16 cellular contexts compared by ENCODE assay signal in genomic region chr16:86089341-86089900, GRCh38.
DNase-seq lines count a peak whose midpoint lies in the region; ATAC-seq, FAIRE-seq and TF ChIP-seq lines count a peak whose summit lies in the region.
"Had no signal": no experiment of that assay in that cellular context is flagged by ENCODE, and none has a peak within 500 bp of the region (broad histone marks: within the 10 kb centered on the region; RNA-seq: fewer than 3 reads in every experiment).

No MANE protein-coding gene starts in this region.

- no peaks in the 10 kb centered on the region for H3K36me3 Mint-ChIP-seq in type B pancreatic cell

- peaks cover 9% of the 10 kb centered on the region for H3K4me1 ChIP-seq in GM12878 (ENCODE audit: control insufficient read depth, insufficient read depth, low read length)
- peaks cover 0 to 6% (median 5%) of the 10 kb centered on the region in 4 donors for H3K4me1 ChIP-seq in sigmoid colon
- H3K4me1 ChIP-seq in esophagus muscularis mucosa: peaks cover 0 to 8% (median 5%) of the 10 kb centered on the region in 4 donors
- H3K4me1 ChIP-seq: A549 had no signal

- H3K4me3 ChIP-seq in GM12878 (no peak overlapping the region), sigmoid colon (no peak overlapping the region), esophagus muscularis mucosa (no peak overlapping the region)
- H3K4me3 ChIP-seq: A549, PC-9 had no signal

- no peaks in the 10 kb centered on the region for H3K27me3 Mint-ChIP-seq in stimulated activated naive CD8-positive, alpha-beta T cell treated with anti-CD3 and anti-CD28 coated beads, Interleukin-15, amount 100 ng/mL, for 72 hours
- H3K27me3 Mint-ChIP-seq in type B pancreatic cell: peaks cover 31% of the 10 kb centered on the region

- H3K79me2 ChIP-seq in GM12878 (ENCODE audit: control insufficient read depth, insufficient read depth, low read length): no peaks in the 10 kb centered on the region

- 78% methylated on average over 14 of the region's 14 CpGs for WGBS in GM12878 (ENCODE audit: insufficient coverage, insufficient replicate concordance, low lambda C conversion rate, missing lambda C conversion rate)
- WGBS in sigmoid colon, 2 donors: 68 to 84% methylated on average over 14 of the region's 14 CpGs
- 80% methylated on average over 10 of the region's 14 CpGs for WGBS in esophagus muscularis mucosa

- RAD21 ChIA-PET in GM12878 (lab: Charles Lee; ENCODE audit: unreplicated experiment): no interaction called here

- TF ChIP-seq EP300 in GM12878 (IDR thresholded peaks at IDR 0.05; ENCODE audit: borderline replicate concordance in 1 of 2, control insufficient read depth in 1 of 2, low read depth in 2 of 2, low read length in 2 of 2) (no peak), sigmoid colon (IDR thresholded peaks at IDR 0.05) (no peak), esophagus muscularis mucosa (IDR thresholded peaks at IDR 0.05) (no peak)

- H3K36me3 ChIP-seq in GM12878 (ENCODE audit: control insufficient read depth in 2 of 2, insufficient read depth in 2 of 2, low read length in 1 of 2): no peaks in the 10 kb centered on the region
- H3K36me3 ChIP-seq in sigmoid colon: no peaks in the 10 kb centered on the region
- H3K36me3 ChIP-seq in esophagus muscularis mucosa: no peaks in the 10 kb centered on the region

- no peak for TF ChIP-seq POLR2A in GM12878 (IDR thresholded peaks at IDR 0.05; ENCODE audit: low read depth, low read length)
- no peak for TF ChIP-seq POLR2A in sigmoid colon (IDR thresholded peaks at IDR 0.05)
- no peak for TF ChIP-seq POLR2A in esophagus muscularis mucosa (IDR thresholded peaks at IDR 0.05; ENCODE audit: low read depth)

- intact Hi-C loops in GM12878 (cut with micrococcal nuclease; ENCODE audit: unreplicated experiment): no loop called here
- intact Hi-C loops in sigmoid colon (cut with DNase I): no loop called here
- intact Hi-C loops in esophagus muscularis mucosa (cut with DNase I): no loop called here

- H2AFZ ChIP-seq in GM12878 (ENCODE audit: control insufficient read depth, low read depth, low read length): peak overlapping the region; percentile 55
- H2AFZ ChIP-seq: PC-9 had no signal

- FAIRE-seq in GM12878 (lab: Jason Lieb, UNC): no peak
- FAIRE-seq: A549 had no signal

- in situ Hi-C loops in GM12878 (cut with MboI): no loop called here

- ATAC-seq in stimulated activated naive CD8-positive, alpha-beta T cell treated with anti-CD3 and anti-CD28 coated beads, Interleukin-15, amount 100 ng/mL, for 72 hours: no peak
- no peak for ATAC-seq in stimulated activated naive CD8-positive, alpha-beta T cell treated with anti-CD3 and anti-CD28 coated beads, Interleukin-15, Interleukin-2, amounts not matched to agents 100 U/mL and 50 U/mL, for 24 hours
- no peak for ATAC-seq in GM12878
- ATAC-seq: A549 had no signal

- BruUV-seq in GM12878 (replicated peaks; lab: Mats Ljungman, UMichigan): no TSS peak

- no peak for DNase-seq in stimulated activated naive CD8-positive, alpha-beta T cell treated with anti-CD3 and anti-CD28 coated beads, Interleukin-15, amount 100 ng/mL, for 72 hours
- DNase-seq in stimulated activated naive CD8-positive, alpha-beta T cell treated with anti-CD3 and anti-CD28 coated beads, Interleukin-15, Interleukin-2, amounts not matched to agents 100 U/mL and 50 U/mL, for 24 hours: no peak
- DNase-seq in GM12878 (ENCODE audit: low read depth, low spot score) (no peak), sigmoid colon (peak; percentile 30), AG08395 (ENCODE audit: low spot score) (no peak), esophagus muscularis mucosa (ENCODE audit: extremely low spot score) (no peak), type B pancreatic cell (ENCODE audit: extremely low spot score, unreplicated experiment) (no peak)
- DNase-seq: COR-L47, EL, HCEC 1CT, KG1, NCI-H1436, NCI-H2029, NCI-H748 treated with DMSO at 0.1 percent for 48 hours, PC-9 had no signal

- CTCF ChIA-PET in GM12878 (lab: Yijun Ruan, JAX): interaction anchor here (0.6 to 2.3 kb wide), 3 partner anchors 29 to 428 kb away, joined by 3 to 8 read pairs (median 4); no protein-coding TSS in a partner anchor

- H3K4me2 ChIP-seq in GM12878 (ENCODE audit: control insufficient read depth, insufficient read depth): peak overlapping the region; percentile 45; the same call in 1 of the 2 replicates
- H3K4me2 ChIP-seq: A549, PC-9 had no signal

- H4K20me1 ChIP-seq in GM12878 (ENCODE audit: control insufficient read depth, insufficient read depth): no peaks in the 10 kb centered on the region

- peaks cover 20% of the 10 kb centered on the region for H3K4me1 Mint-ChIP-seq in stimulated activated naive CD8-positive, alpha-beta T cell treated with anti-CD3 and anti-CD28 coated beads, Interleukin-15, amount 100 ng/mL, for 72 hours
- H3K4me1 Mint-ChIP-seq in type B pancreatic cell (ENCODE audit: unreplicated experiment): peaks cover 17% of the 10 kb centered on the region

- H3K9ac ChIP-seq in GM12878 (ENCODE audit: control insufficient read depth, insufficient read depth, low read length): no peak overlapping the region

- peak overlapping the region in 1 of 2 donors; percentile 17 for H3K4me3 Mint-ChIP-seq in stimulated activated naive CD8-positive, alpha-beta T cell treated with anti-CD3 and anti-CD28 coated beads, Interleukin-15, amount 100 ng/mL, for 72 hours
- no peak overlapping the region for H3K4me3 Mint-ChIP-seq in type B pancreatic cell

- TF ChIP-seq CTCF in GM12878 (IDR thresholded peaks at IDR 0.05 in 2 of 3, conservative IDR thresholded peaks at IDR 0.05 in 1 of 3; ENCODE audit: control insufficient read depth in 2 of 3, extremely low read depth in 1 of 3, insufficient read depth in 1 of 3, low read depth in 3 of 3, low read length in 3 of 3) (no peak), sigmoid colon (IDR thresholded peaks at IDR 0.05) (no peak), esophagus muscularis mucosa (IDR thresholded peaks at IDR 0.05) (no peak), type B pancreatic cell (conservative IDR thresholded peaks at IDR 0.05) (no peak)

- SMC1A ChIA-PET in GM12878 (lab: Charles Lee; ENCODE audit: uncharacterized antibody, unreplicated experiment): interaction anchor here (1.5 kb wide), 1 partner anchor 30 kb away, joined by 4 read pairs; no protein-coding TSS in a partner anchor

- H3K27ac Mint-ChIP-seq in stimulated activated naive CD8-positive, alpha-beta T cell treated with anti-CD3 and anti-CD28 coated beads, Interleukin-15, amount 100 ng/mL, for 72 hours: peak overlapping the region; percentile 52 to 59
- no peak overlapping the region for H3K27ac Mint-ChIP-seq in type B pancreatic cell

- no peak for TF ChIP-seq RAD21 in GM12878 (IDR thresholded peaks at IDR 0.05; ENCODE audit: insufficient read depth, low read depth, low read length)

- H3K9me3 Mint-ChIP-seq in stimulated activated naive CD8-positive, alpha-beta T cell treated with anti-CD3 and anti-CD28 coated beads, Interleukin-15, amount 100 ng/mL, for 72 hours: no peaks in the 10 kb centered on the region
- no peaks in the 10 kb centered on the region for H3K9me3 Mint-ChIP-seq in type B pancreatic cell

- H3K27ac ChIP-seq in GM12878 (ENCODE audit: control insufficient read depth, insufficient read depth) (no peak overlapping the region), sigmoid colon (no peak overlapping the region), esophagus muscularis mucosa (replicated peaks in 1 of 4) (no peak overlapping the region)
- H3K27ac ChIP-seq: A549, PC-9 had no signal

- POLR2A ChIA-PET in GM12878 (lab: Charles Lee): no interaction called here

- no peaks in the 10 kb centered on the region; the same call in 2 of the 3 replicates for H3K9me3 ChIP-seq in GM12878 (replicated peaks; ENCODE audit: control insufficient read depth, insufficient read depth, low read length)
- no peaks in the 10 kb centered on the region for H3K9me3 ChIP-seq in sigmoid colon
- H3K9me3 ChIP-seq in esophagus muscularis mucosa: no peaks in the 10 kb centered on the region
- H3K9me3 ChIP-seq: A549 had no signal

- H3K27me3 ChIP-seq in GM12878 (replicated peaks in 1 of 2; ENCODE audit: control insufficient read depth in 2 of 2, insufficient read depth in 2 of 2, low read length in 1 of 2) (no peaks in the 10 kb centered on the region), sigmoid colon (no peaks in the 10 kb centered on the region), esophagus muscularis mucosa (no peaks in the 10 kb centered on the region)

TF ChIP-seq in GM12878, 131 proteins besides CTCF, POLR2A, EP300 and RAD21 (continues in another document):
- TF ChIP-seq ZNF207 (IDR thresholded peaks at IDR 0.05; ENCODE audit: borderline replicate concordance) (no peak), MEF2B (IDR thresholded peaks at IDR 0.05; ENCODE audit: partially characterized antibody, poor library complexity, severe bottlenecking) (no peak), ZSCAN29 (IDR thresholded peaks at IDR 0.05) (no peak), KDM1A (IDR thresholded peaks at IDR 0.05; ENCODE audit: borderline replicate concordance) (no peak), MXI1 (IDR thresholded peaks at IDR 0.05; ENCODE audit: low read depth, low read length) (no peak), KAT2A (conservative IDR thresholded peaks at IDR 0.05; ENCODE audit: control insufficient read depth, low read depth, low read length) (no peak), ETV6 (conservative IDR thresholded peaks at IDR 0.05 in 1 of 2, IDR thresholded peaks at IDR 0.05 in 1 of 2; ENCODE audit: borderline replicate concordance in 1 of 2, low read depth in 1 of 2) (no peak), MTA2 (IDR thresholded peaks at IDR 0.05; ENCODE audit: low read depth) (no peak), TCF7 (IDR thresholded peaks at IDR 0.05; ENCODE audit: borderline replicate concordance) (no peak), FOS (IDR thresholded peaks at IDR 0.05; ENCODE audit: borderline replicate concordance, extremely low read depth, insufficient read length) (no peak), ZZZ3 (IDR thresholded peaks at IDR 0.05; ENCODE audit: control insufficient read depth, insufficient read length, low read depth) (no peak), POU2F2 (IDR thresholded peaks at IDR 0.05; ENCODE audit: borderline replicate concordance, low read depth, low read length) (no peak), PKNOX1 (IDR thresholded peaks at IDR 0.05) (no peak), CEBPB (IDR thresholded peaks at IDR 0.05; ENCODE audit: borderline replicate concordance in 1 of 2, low read depth in 2 of 2, low read length in 2 of 2) (no peak), CBX5 (IDR thresholded peaks at IDR 0.05; ENCODE audit: low read depth) (no peak)
